Comparison of ENCODE assay signal across 8 cellular contexts in the genomic region with DNA sequence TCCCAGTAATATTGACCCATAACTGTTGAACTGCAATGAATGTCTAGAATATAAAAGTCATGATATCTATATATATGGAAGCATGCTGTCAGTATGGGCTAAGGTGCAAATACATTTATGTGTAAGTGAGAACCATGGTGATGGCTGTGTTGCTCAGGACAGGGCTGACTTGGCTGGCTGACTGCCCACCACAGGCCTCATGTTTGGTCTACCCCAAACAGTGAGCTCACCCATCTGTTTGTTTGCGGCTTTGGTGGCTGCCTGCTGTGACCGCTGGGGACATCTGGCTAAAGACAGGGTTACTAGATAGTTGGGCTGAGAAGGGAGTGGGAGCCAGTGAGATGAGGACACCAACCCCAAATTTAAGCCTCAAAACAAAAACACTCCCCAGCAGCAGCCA. TPM values are rescaled to one million over a fixed set of nuclear protein-coding genes. Genes with fewer than 3 reads are reported as not detected.
DNase-seq lines count a peak whose midpoint lies in the region; TF ChIP-seq lines count a peak whose summit lies in the region.

No MANE protein-coding gene starts in this region.

- WGBS in esophagus, 2 donors, result 61 to 84% methylated on average over 2 of the region's 2 CpGs

- H3K4me3 ChIP-seq in HEK293 (ENCODE audit: low read depth, low read length), result no peak overlapping the region
- no peak overlapping the region for H3K4me3 ChIP-seq in esophagus (ENCODE audit: low read depth in 1 of 2, low read length in 2 of 2)

- CTCF ChIA-PET in HEK293 (lab: Yijun Ruan, JAX), result interaction anchor here (1.0 kb wide), 1 partner anchor 145 kb away, joined by 3 read pairs; no protein-coding TSS in a partner anchor

- H3K4me1 ChIP-seq in HEK293 (ENCODE audit: control insufficient read depth, insufficient read depth, low read length) (no peaks in the 10 kb centered on the region), esophagus (ENCODE audit: control insufficient read depth in 2 of 2, insufficient read depth in 2 of 2, low read length in 1 of 2) (peaks cover 4 to 17% of the 10 kb centered on the region in 2 donors)

- no peaks in the 10 kb centered on the region for H3K9me3 ChIP-seq in HEK293 (ENCODE audit: control insufficient read depth, insufficient read depth, low read depth, low read length)
- no peaks in the 10 kb centered on the region for H3K9me3 ChIP-seq in esophagus (ENCODE audit: control insufficient read depth in 2 of 2, insufficient read depth in 1 of 2, low read depth in 1 of 2, low read length in 1 of 2)

- H3K36me3 ChIP-seq in HEK293 (ENCODE audit: control insufficient read depth in 2 of 2, insufficient read depth in 1 of 2, low read length in 2 of 2), result no peaks in the 10 kb centered on the region
- H3K36me3 ChIP-seq in esophagus (ENCODE audit: control insufficient read depth in 2 of 2, insufficient read depth in 2 of 2, low read length in 1 of 2), result no peaks in the 10 kb centered on the region

- H3K27ac ChIP-seq in HEK293 (ENCODE audit: extremely low read depth, low read depth, low read length) (no peak overlapping the region), esophagus (ENCODE audit: low read depth in 2 of 2, low read length in 1 of 2) (peak overlapping the region; percentile 79 to 92)

- no peaks in the 10 kb centered on the region for H3K27me3 ChIP-seq in esophagus (ENCODE audit: control insufficient read depth in 1 of 2, insufficient read depth in 2 of 2, low read length in 2 of 2)

- TF ChIP-seq CTCF in HEK293 (tag by site-specific recombination; IDR thresholded peaks at IDR 0.05), result no peak

- peak; percentile 56 for DNase-seq in activated CD4-positive, alpha-beta T cell treated with anti-CD3 and anti-CD28 coated beads for 48 hours
- DNase-seq in activated CD4-positive, alpha-beta T cell treated with anti-CD3 and anti-CD28 coated beads, Interleukin-2, amount 50 U/mL, for 1 hour, result no peak
- DNase-seq in NCI-H446 (lab: John Stamatoyannopoulos, UW), result peak; percentile 20 to 70
- no peak for DNase-seq in NCI-H526 (lab: John Stamatoyannopoulos, UW)
- DNase-seq in amniotic stem cell (lab: John Stamatoyannopoulos, UW), result no peak
- no peak for DNase-seq in HUDEP-2 (lab: John Stamatoyannopoulos, UW; ENCODE audit: unreplicated experiment in 76 of 76)

- POLR2A ChIA-PET in HEK293 (lab: Yijun Ruan, JAX), result interaction anchor here (0.8 kb wide), 1 partner anchor 22 kb away, joined by 4 read pairs; no protein-coding TSS in a partner anchor

TF ChIP-seq in HEK293, 187 proteins besides CTCF, POLR2A, EP300 and RAD21:
- TF ChIP-seq ZIC2 (tag by site-specific recombination; IDR thresholded peaks at IDR 0.05), result peak; percentile 43; the same call in 1 of the 2 replicates
- TF ChIP-seq GLIS1 (tag by site-specific recombination; IDR thresholded peaks at IDR 0.05), result peak; percentile 61
- TF ChIP-seq, protein P1, sequence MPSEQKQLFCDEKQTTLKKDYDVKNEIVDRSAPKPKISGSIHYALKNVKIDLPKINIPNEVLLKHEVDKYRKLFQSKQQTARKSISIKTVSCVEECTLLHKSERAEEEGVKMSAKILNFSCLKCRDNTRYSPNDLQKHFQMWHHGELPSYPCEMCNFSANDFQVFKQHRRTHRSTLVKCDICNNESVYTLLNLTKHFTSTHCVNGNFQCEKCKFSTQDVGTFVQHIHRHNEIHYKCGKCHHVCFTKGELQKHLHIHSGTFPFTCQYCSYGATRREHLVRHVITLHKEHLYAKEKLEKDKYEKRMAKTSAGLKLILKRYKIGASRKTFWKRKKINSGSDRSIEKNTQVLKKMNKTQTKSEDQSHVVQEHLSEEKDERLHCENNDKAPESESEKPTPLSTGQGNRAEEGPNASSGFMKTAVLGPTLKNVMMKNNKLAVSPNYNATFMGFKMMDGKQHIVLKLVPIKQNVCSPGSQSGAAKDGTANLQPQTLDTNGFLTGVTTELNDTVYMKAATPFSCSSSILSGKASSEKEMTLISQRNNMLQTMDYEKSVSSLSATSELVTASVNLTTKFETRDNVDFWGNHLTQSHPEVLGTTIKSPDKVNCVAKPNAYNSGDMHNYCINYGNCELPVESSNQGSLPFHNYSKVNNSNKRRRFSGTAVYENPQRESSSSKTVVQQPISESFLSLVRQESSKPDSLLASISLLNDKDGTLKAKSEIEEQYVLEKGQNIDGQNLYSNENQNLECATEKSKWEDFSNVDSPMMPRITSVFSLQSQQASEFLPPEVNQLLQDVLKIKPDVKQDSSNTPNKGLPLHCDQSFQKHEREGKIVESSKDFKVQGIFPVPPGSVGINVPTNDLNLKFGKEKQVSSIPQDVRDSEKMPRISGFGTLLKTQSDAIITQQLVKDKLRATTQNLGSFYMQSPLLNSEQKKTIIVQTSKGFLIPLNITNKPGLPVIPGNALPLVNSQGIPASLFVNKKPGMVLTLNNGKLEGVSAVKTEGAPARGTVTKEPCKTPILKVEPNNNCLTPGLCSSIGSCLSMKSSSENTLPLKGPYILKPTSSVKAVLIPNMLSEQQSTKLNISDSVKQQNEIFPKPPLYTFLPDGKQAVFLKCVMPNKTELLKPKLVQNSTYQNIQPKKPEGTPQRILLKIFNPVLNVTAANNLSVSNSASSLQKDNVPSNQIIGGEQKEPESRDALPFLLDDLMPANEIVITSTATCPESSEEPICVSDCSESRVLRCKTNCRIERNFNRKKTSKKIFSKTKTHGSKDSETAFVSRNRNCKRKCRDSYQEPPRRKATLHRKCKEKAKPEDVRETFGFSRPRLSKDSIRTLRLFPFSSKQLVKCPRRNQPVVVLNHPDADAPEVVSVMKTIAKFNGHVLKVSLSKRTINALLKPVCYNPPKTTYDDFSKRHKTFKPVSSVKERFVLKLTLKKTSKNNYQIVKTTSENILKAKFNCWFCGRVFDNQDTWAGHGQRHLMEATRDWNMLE (tag by site-specific recombination; conservative IDR thresholded peaks at IDR 0.05; ENCODE audit: low read depth), result no peak

RNA-seq across cellular contexts. Expression of a gene that starts 6.3 kb away (rescaled TPM):
- polyA plus RNA-seq in esophagus, result 100 to 1,000 TPM; 130 to 161 TPM

Comparison
In these comparisons a context has a peak if more than half of its experiments do, and no peak if none do; other contexts are left out.
1. DNase-seq: peak in activated CD4-positive, alpha-beta T cell treated with anti-CD3 and anti-CD28 coated beads for 48 hours (single experiment) and NCI-H446 (2 of 2); none in activated CD4-positive, alpha-beta T cell treated with anti-CD3 and anti-CD28 coated beads, Interleukin-2, amount 50 U/mL, for 1 hour (single experiment), NCI-H526 (0 of 2), amniotic stem cell (single experiment) and HUDEP-2 (0 of 76).